In genomic region chr2:32456808-32457207, GRCh38 we compare ENCODE assay signal across 7 cellular contexts.
"Had no signal": no experiment of that assay in that cellular context is flagged by ENCODE, and none has a peak within 500 bp of the region (broad histone marks: within the 10 kb centered on the region; RNA-seq: fewer than 3 reads in every experiment).

No MANE protein-coding gene starts in this region.

- H3K4me1 Mint-ChIP-seq: H9 had no signal

- H3K4me3 ChIP-seq: GM23338 had no signal

- H3K9me3 Mint-ChIP-seq: GM23338, H9, HFFc6 had no signal

- H3K4me3 Mint-ChIP-seq: GM23338, H9, HFFc6 had no signal

- ATAC-seq: GM23338 had no signal

- H3K27ac ChIP-seq: HL-60 had no signal

- DNase-seq: H9, HCEC 1CT, HFFc6, IMR-90, KBM-7 had no signal

- H3K27ac Mint-ChIP-seq: GM23338, H9, HFFc6 had no signal
